ENCODE assay signal across 8 cellular contexts in genomic region chr6:13302751-13303667, GRCh38. TPM values are rescaled to one million over a fixed set of nuclear protein-coding genes. Genes with fewer than 3 reads are reported as not detected.
DNase-seq lines count a peak whose midpoint lies in the region; ATAC-seq and TF ChIP-seq lines count a peak whose summit lies in the region.

No MANE protein-coding gene starts in this region.

- TF ChIP-seq CTCF in epithelial cell of esophagus (IDR thresholded peaks at IDR 0.05; ENCODE audit: insufficient read depth, low read depth, low read length, missing control alignments), result no peak

- no peak overlapping the region for H3K4me3 ChIP-seq in epithelial cell of esophagus (ENCODE audit: low read length)

- peak; percentile 91 for DNase-seq in GM03348 (ENCODE audit: low spot score)
- DNase-seq in HUDEP-2 (lab: John Stamatoyannopoulos, UW; ENCODE audit: unreplicated experiment in 76 of 76), result peak in 66 of 76 experiments; percentile 18 to 93 (median 68)
- peak; percentile 30 to 36 for DNase-seq in activated CD4-positive, alpha-beta T cell treated with anti-CD3 and anti-CD28 coated beads for 4 hours
- peak; percentile 97 for DNase-seq in epithelial cell of esophagus (ENCODE audit: low read depth)
- DNase-seq in myocyte (ENCODE audit: low read depth), result peak; percentile 84
- DNase-seq in superior temporal gyrus (ENCODE audit: extremely low spot score), result peak; percentile 81
- no peak for DNase-seq in SHP77 (lab: John Stamatoyannopoulos, UW)

- peak; percentile 61 for ATAC-seq in GM21515 (IDR thresholded peaks at IDR 0.05; ENCODE audit: unreplicated experiment)

RNA-seq across cellular contexts. Expression of gene TBC1D7, which starts 25.3 kb away (rescaled TPM):
- total RNA-seq in myocyte, result 14.7 and 15.2 TPM in 2 replicates
- 36.1 TPM for polyA plus RNA-seq in myocyte (2012)

Comparison
In these comparisons a context has a peak if more than half of its experiments do, and no peak if none do; other contexts are left out.
1. DNase-seq: peak in GM03348 (single experiment), HUDEP-2 (66 of 76), activated CD4-positive, alpha-beta T cell treated with anti-CD3 and anti-CD28 coated beads for 4 hours (2 of 2), epithelial cell of esophagus (single experiment), myocyte (single experiment) and superior temporal gyrus (single experiment); none in SHP77 (0 of 2).